ENCODE assay signal across 20 cellular contexts in genomic region chr1:186218661-186219352, GRCh38.
DNase-seq lines count a peak whose midpoint lies in the region; ATAC-seq and TF ChIP-seq lines count a peak whose summit lies in the region.
"Had no signal": no experiment of that assay in that cellular context is flagged by ENCODE, and none has a peak within 500 bp of the region (broad histone marks: within the 10 kb centered on the region; RNA-seq: fewer than 3 reads in every experiment).

No MANE protein-coding gene starts in this region.

- TF ChIP-seq CTCF in breast epithelium (IDR thresholded peaks at IDR 0.05), result no peak

- DNase-seq in NCI-H69 (lab: John Stamatoyannopoulos, UW) (peak; percentile 80), inferior parietal cortex (ENCODE audit: extremely low spot score) (no peak), T-helper 1 cell (no peak), NCI-H2227 (lab: John Stamatoyannopoulos, UW; ENCODE audit: unreplicated experiment) (no peak), breast epithelium (ENCODE audit: low spot score in 2 of 2) (no peak)
- DNase-seq: ACHN; activated T-cell treated with anti-CD3 and anti-CD28 coated beads, Interleukin-2, amount 50 U/mL, for 24 hours; DMS79; effector CD8-positive, alpha-beta T cell; left colon; NCI-H2081 treated with DMSO at 0.1 percent for 48 hours; nephron progenitor cell had no signal

- TF ChIP-seq POLR2A in breast epithelium (IDR thresholded peaks at IDR 0.05), result no peak

- H3K27me3 ChIP-seq in BLaER1 treated with 17β-estradiol and CSF1 and Interleukin-3, amounts not matched to agents 10 nM and 100 nM, result no peaks in the 10 kb centered on the region
- H3K27me3 ChIP-seq in breast epithelium, result no peaks in the 10 kb centered on the region
- H3K27me3 ChIP-seq: ascending aorta, gastroesophageal sphincter, tibial nerve had no signal

- no peak overlapping the region for H3K9ac ChIP-seq in BLaER1 treated with 17β-estradiol and CSF1 and Interleukin-3, amounts not matched to agents 10 nM and 100 nM

- H3K27ac ChIP-seq in BLaER1 treated with 17β-estradiol and CSF1 and Interleukin-3, amounts not matched to agents 10 nM and 100 nM, result peak overlapping the region in 1 of 11 experiments; percentile 4; a peak in 2 of 22 replicates
- H3K27ac ChIP-seq in breast epithelium, result no peak overlapping the region
- H3K27ac ChIP-seq: ascending aorta, gastroesophageal sphincter, tibial nerve had no signal

- peak; percentile 70 for ATAC-seq in GM19438 (IDR thresholded peaks at IDR 0.05; ENCODE audit: low read depth, unreplicated experiment)
- peak; percentile 77 for ATAC-seq in HG02981 (IDR thresholded peaks at IDR 0.05; ENCODE audit: unreplicated experiment)
- ATAC-seq: gastroesophageal sphincter, HCT116, left colon, WTC11 had no signal

- no peaks in the 10 kb centered on the region for H3K9me3 ChIP-seq in BLaER1 treated with 17β-estradiol and CSF1 and Interleukin-3, amounts not matched to agents 10 nM and 100 nM (replicated peaks in 1 of 11)
- H3K9me3 ChIP-seq in breast epithelium, result no peaks in the 10 kb centered on the region
- H3K9me3 ChIP-seq: ascending aorta, gastroesophageal sphincter, tibial nerve had no signal

- H3K4me2 ChIP-seq in BLaER1 treated with 17β-estradiol and CSF1 and Interleukin-3, amounts not matched to agents 10 nM and 100 nM, result peak overlapping the region in 10 of 11 experiments; percentile 11 to 39 (median 29); a peak in 9 of 22 replicates

- H3K36me3 ChIP-seq in BLaER1 treated with 17β-estradiol and CSF1 and Interleukin-3, amounts not matched to agents 10 nM and 100 nM, result no peaks in the 10 kb centered on the region
- no peaks in the 10 kb centered on the region for H3K36me3 ChIP-seq in breast epithelium
- H3K36me3 ChIP-seq: ascending aorta, gastroesophageal sphincter, tibial nerve had no signal

- intact Hi-C loops in breast epithelium (cut with DNase I; ENCODE audit: low total_unique reads), result no loop called here

- no peak overlapping the region for H3K4me3 ChIP-seq in BLaER1 treated with 17β-estradiol and CSF1 and Interleukin-3, amounts not matched to agents 10 nM and 100 nM
- no peak overlapping the region for H3K4me3 ChIP-seq in breast epithelium
- H3K4me3 ChIP-seq: ascending aorta, gastroesophageal sphincter, tibial nerve had no signal

- peaks cover 2 to 24% (median 7%) of the 10 kb centered on the region in 10 experiments; a peak in 14 of 20 replicates for H3K4me1 ChIP-seq in BLaER1 treated with 17β-estradiol and CSF1 and Interleukin-3, amounts not matched to agents 10 nM and 100 nM
- H3K4me1 ChIP-seq in breast epithelium, result no peaks in the 10 kb centered on the region
- H3K4me1 ChIP-seq: ascending aorta, gastroesophageal sphincter, tibial nerve had no signal

- no peaks in the 10 kb centered on the region; a peak in 1 of 22 replicates for H4K20me1 ChIP-seq in BLaER1 treated with 17β-estradiol and CSF1 and Interleukin-3, amounts not matched to agents 10 nM and 100 nM
